9 cellular contexts compared by ENCODE assay signal in the genomic region with DNA sequence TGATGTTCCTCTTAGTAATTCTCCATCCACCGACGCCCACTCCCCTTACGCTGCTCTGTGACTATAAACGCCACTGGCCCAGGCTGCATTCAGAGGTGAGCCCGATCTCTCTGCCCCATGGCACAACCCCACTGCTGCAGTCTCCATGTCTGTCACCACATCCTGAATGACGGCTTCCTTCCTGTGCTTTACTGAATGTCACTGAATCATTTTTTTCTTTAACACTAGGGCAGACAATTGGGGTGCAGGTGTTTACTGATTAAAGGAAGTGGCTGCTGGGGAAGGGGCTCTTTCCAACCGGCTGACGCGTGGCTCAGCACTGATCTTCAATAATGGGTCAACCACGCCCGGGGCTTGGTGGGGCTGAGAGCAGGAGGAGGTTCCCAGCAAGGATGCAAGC.
A peak's percentile ranks its signal among the peaks of the same experiment; 100 is the strongest.
DNase-seq lines count a peak whose midpoint lies in the region; ATAC-seq and TF ChIP-seq lines count a peak whose summit lies in the region.
"Had no signal": no experiment of that assay in that cellular context is flagged by ENCODE, and none has a peak within 500 bp of the region (broad histone marks: within the 10 kb centered on the region; RNA-seq: fewer than 3 reads in every experiment).

No MANE protein-coding gene starts in this region.

- H3K9me3 ChIP-seq in T-helper 17 cell (ENCODE audit: control insufficient read depth, low read length, poor library complexity, severe bottlenecking) (no peaks in the 10 kb centered on the region), left ventricle myocardium inferior (replicated peaks) (no peaks in the 10 kb centered on the region)

- H3K27ac ChIP-seq in left ventricle myocardium inferior (replicated peaks) = no peak overlapping the region
- H3K27ac ChIP-seq: breast epithelium had no signal

- peak overlapping the region; percentile 88 for H3K27ac Mint-ChIP-seq in T-helper 17 cell

- no peaks in the 10 kb centered on the region for H3K36me3 Mint-ChIP-seq in T-helper 17 cell (ENCODE audit: low read depth)

- peak overlapping the region; percentile 64 for H3K4me3 Mint-ChIP-seq in T-helper 17 cell

- H3K4me1 ChIP-seq in left ventricle myocardium inferior = peaks cover 4% of the 10 kb centered on the region
- H3K4me1 ChIP-seq: breast epithelium had no signal

- H3K4me1 Mint-ChIP-seq in T-helper 17 cell = peaks cover 52% of the 10 kb centered on the region

- TF ChIP-seq CTCF in left ventricle myocardium inferior (IDR thresholded peaks at IDR 0.05; ENCODE audit: borderline replicate concordance) = no peak

- H3K4me3 ChIP-seq in left ventricle myocardium inferior = no peak overlapping the region
- H3K4me3 ChIP-seq: breast epithelium had no signal

- no peaks in the 10 kb centered on the region for H3K27me3 ChIP-seq in left ventricle myocardium inferior (ENCODE audit: low read depth)
- H3K27me3 ChIP-seq: breast epithelium had no signal

- peak; percentile 85 for ATAC-seq in GM18508 (IDR thresholded peaks at IDR 0.05; ENCODE audit: insufficient read depth, unreplicated experiment)
- peak; percentile 96 for ATAC-seq in T-helper 17 cell
- ATAC-seq in HG03280 (IDR thresholded peaks at IDR 0.05; ENCODE audit: unreplicated experiment) = no peak

- no peaks in the 10 kb centered on the region for H3K27me3 Mint-ChIP-seq in T-helper 17 cell

- no peaks in the 10 kb centered on the region for H3K36me3 ChIP-seq in left ventricle myocardium inferior
- H3K36me3 ChIP-seq: breast epithelium had no signal

- intact Hi-C loops in left ventricle myocardium inferior (cut with micrococcal nuclease) = no loop called here

- DNase-seq in T-helper 17 cell = peak; percentile 37 to 44 (median 40)
- peak; percentile 55 for DNase-seq in activated effector memory CD4-positive, alpha-beta T cell treated with Interleukin-2 at 50 U/mL for 16 hours
- peak in 2 of 3 experiments; percentile 18 to 32 for DNase-seq in stimulated activated CD4-positive, alpha-beta T cell treated with anti-CD3 and anti-CD28 coated beads, TNF-alpha, amount 100 ng/mL, for 24 hours (ENCODE audit: low read depth in 3 of 3)
- DNase-seq in DMS 273 treated with DMSO at 0.1 percent for 48 hours (lab: John Stamatoyannopoulos, UW) = no peak
- no peak for DNase-seq in HK-2 (ENCODE audit: unreplicated experiment)
- DNase-seq in left ventricle myocardium inferior = no peak

Comparison
In these comparisons a context has a peak if more than half of its experiments do, and no peak if none do; other contexts are left out.
1. DNase-seq: peak in T-helper 17 cell (3 of 3), activated effector memory CD4-positive, alpha-beta T cell treated with Interleukin-2 at 50 U/mL for 16 hours (single experiment) and stimulated activated CD4-positive, alpha-beta T cell treated with anti-CD3 and anti-CD28 coated beads, TNF-alpha, amount 100 ng/mL, for 24 hours (2 of 3); none in DMS 273 treated with DMSO at 0.1 percent for 48 hours (single experiment), HK-2 (single experiment) and left ventricle myocardium inferior (single experiment).